ENCODE assay signal across 12 cellular contexts in the genomic region with DNA sequence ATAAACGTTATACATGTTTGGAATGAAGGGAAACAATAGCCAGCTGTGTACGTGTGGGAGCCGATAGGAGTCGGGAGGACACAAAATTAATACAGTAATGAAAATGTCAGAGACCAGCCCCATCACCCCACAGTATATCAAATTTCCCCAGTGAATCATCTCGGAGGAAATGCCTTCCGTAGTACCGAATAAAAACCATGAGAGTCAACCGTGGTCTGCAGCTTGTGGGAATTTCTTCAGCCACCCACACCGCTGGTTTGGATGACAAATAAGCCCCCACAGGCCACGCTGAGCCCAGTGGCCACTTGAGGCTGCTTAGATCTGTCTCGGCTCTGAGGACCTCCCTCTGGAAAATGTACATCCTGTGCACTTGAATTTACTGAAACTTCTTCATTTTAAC.
DNase-seq lines count a peak whose midpoint lies in the region; ATAC-seq, FAIRE-seq and TF ChIP-seq lines count a peak whose summit lies in the region.
"Had no signal": no experiment of that assay in that cellular context is flagged by ENCODE, and none has a peak within 500 bp of the region (broad histone marks: within the 10 kb centered on the region; RNA-seq: fewer than 3 reads in every experiment).

No MANE protein-coding gene starts in this region.

- no peak for ATAC-seq in GM21390 (IDR thresholded peaks at IDR 0.05; ENCODE audit: unreplicated experiment)
- ATAC-seq: effector memory CD8-positive, alpha-beta T cell had no signal

- DNase-seq in H54 (ENCODE audit: insufficient read length, low spot score) (no peak), astrocyte of the hippocampus (ENCODE audit: low read depth, low spot score) (peak; percentile 86), left kidney (ENCODE audit: low read depth, low spot score) (peak; percentile 77), stromal cell of bone marrow (ENCODE audit: low read depth) (peak; percentile 96), GM10248 (ENCODE audit: extremely low spot score) (no peak), lower leg skin (ENCODE audit: low spot score in 2 of 2) (no peak), DMS53 treated with DMSO at 0.1 percent for 48 hours (lab: John Stamatoyannopoulos, UW; ENCODE audit: unreplicated experiment) (no peak)
- DNase-seq: activated gamma-delta T cell; effector memory CD8-positive, alpha-beta T cell; NCI-H187; stimulated activated CD8-positive, alpha-beta memory T cell treated with anti-CD3 and anti-CD28 coated beads, Interleukin-4, amount 100 ng/mL, for 48 hours had no signal

- WGBS in lower leg skin, 2 donors, result 66 to 73% methylated on average over 11 of the region's 11 CpGs

- intact Hi-C loops in lower leg skin (cut with DNase I; ENCODE audit: low total_unique reads), result no loop called here

- peak; percentile 86 for FAIRE-seq in H54 (lab: Jason Lieb, UNC)

- no peak overlapping the region for H3K4me3 ChIP-seq in lower leg skin (ENCODE audit: low read depth, poor library complexity, severe bottlenecking)

- no peak for TF ChIP-seq CTCF in GM10248 (IDR thresholded peaks at IDR 0.05; ENCODE audit: control extremely low read depth, extremely low read depth, low read depth, missing control alignments)
- no peak for TF ChIP-seq CTCF in lower leg skin (IDR thresholded peaks at IDR 0.05)

- CTCF ChIA-PET in GM10248 (lab: Yijun Ruan, JAX), result no interaction called here

- POLR2A ChIA-PET in GM10248 (lab: Yijun Ruan, JAX), result no interaction called here

- TF ChIP-seq POLR2A in H54 (IDR thresholded peaks at IDR 0.05; ENCODE audit: low read depth, low read length) (no peak), lower leg skin (IDR thresholded peaks at IDR 0.05) (no peak)

Comparison
In these comparisons a context has a peak if more than half of its experiments do, and no peak if none do; other contexts are left out.
1. DNase-seq: peak in astrocyte of the hippocampus (single experiment), left kidney (single experiment) and stromal cell of bone marrow (single experiment); none in H54 (single experiment), GM10248 (single experiment), lower leg skin (0 of 2) and DMS53 treated with DMSO at 0.1 percent for 48 hours (single experiment).